8 cellular contexts compared by ENCODE assay signal in the genomic region with DNA sequence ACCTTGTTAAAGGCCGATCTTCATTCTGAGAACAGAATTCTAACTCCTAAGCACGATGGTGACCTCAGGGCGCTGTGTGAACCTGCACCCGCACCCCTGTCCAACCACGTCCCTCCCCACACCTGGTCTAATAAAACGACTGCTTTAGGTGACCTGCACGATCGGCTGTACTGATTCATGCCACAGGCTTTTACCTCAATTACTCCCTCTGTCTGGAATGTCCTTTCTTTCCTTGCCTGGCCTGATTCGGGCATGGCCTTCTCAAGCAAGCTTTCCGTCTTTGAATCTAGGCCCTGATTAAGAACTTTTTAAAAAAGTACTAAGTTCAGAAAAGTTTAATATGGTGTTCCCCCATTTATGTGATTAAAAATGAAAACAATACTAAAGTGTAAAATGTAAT. TPM values are rescaled to one million over a fixed set of nuclear protein-coding genes. Genes with fewer than 3 reads are reported as not detected.
DNase-seq lines count a peak whose midpoint lies in the region; ATAC-seq, FAIRE-seq and TF ChIP-seq lines count a peak whose summit lies in the region.

No MANE protein-coding gene starts in this region.

- H3K9me3 Mint-ChIP-seq in activated naive CD8-positive, alpha-beta T cell (ENCODE audit: low read depth): no peaks in the 10 kb centered on the region

- peak overlapping the region; percentile 100 for H3K27ac Mint-ChIP-seq in activated naive CD8-positive, alpha-beta T cell

- peak overlapping the region; percentile 76 for H3K4me3 ChIP-seq in cardiac muscle cell
- peak overlapping the region; percentile 69 for H3K4me3 ChIP-seq in iPS-15b (ENCODE audit: low read depth, low read length)
- peak overlapping the region; percentile 77 to 99 (median 98) for H3K4me3 ChIP-seq in spleen

- TF ChIP-seq POLR2A in spleen (IDR thresholded peaks at IDR 0.05): no peak

- H3K9me3 ChIP-seq in cardiac muscle cell (ENCODE audit: low read depth) (no peaks in the 10 kb centered on the region), iPS-15b (ENCODE audit: control insufficient read depth, insufficient read depth, low read length) (no peaks in the 10 kb centered on the region), spleen (no peaks in the 10 kb centered on the region)

- H3K36me3 Mint-ChIP-seq in activated naive CD8-positive, alpha-beta T cell: peaks cover 5% of the 10 kb centered on the region

- DNase-seq in cardiac muscle cell (ENCODE audit: low read depth in 1 of 2, low spot score in 1 of 2) (peak in 1 of 2 donors; percentile 46), cardiac septum (ENCODE audit: low spot score) (no peak), spleen (no peak), GM19240 (ENCODE audit: insufficient read length, low spot score) (no peak), GM19239 (ENCODE audit: insufficient read length, low spot score) (no peak)

- H3K36me3 ChIP-seq in cardiac muscle cell (no peaks in the 10 kb centered on the region), iPS-15b (ENCODE audit: control insufficient read depth, insufficient read depth, low read length) (no peaks in the 10 kb centered on the region), spleen (no peaks in the 10 kb centered on the region)

- ATAC-seq in GM18907 (IDR thresholded peaks at IDR 0.05; ENCODE audit: unreplicated experiment): no peak

- H3K9ac ChIP-seq in iPS-15b (ENCODE audit: low read depth, low read length): peak overlapping the region; percentile 74

- H3K27ac ChIP-seq in cardiac muscle cell: peak overlapping the region; percentile 98
- peak overlapping the region; percentile 90 to 97 (median 94) for H3K27ac ChIP-seq in spleen

- FAIRE-seq in GM19239 (lab: Jason Lieb, UNC): no peak

- H3K27me3 ChIP-seq in cardiac muscle cell (no peaks in the 10 kb centered on the region), iPS-15b (ENCODE audit: control insufficient read depth, insufficient read depth, low read length) (no peaks in the 10 kb centered on the region), spleen (replicated peaks in 1 of 7) (no peaks in the 10 kb centered on the region)

- intact Hi-C loops in cardiac septum (cut with DNase I) (loop anchor here (2.0 to 10.0 kb wide), 3 partner anchors 276 to 422 kb away; partner anchors contain the start of genes ATR and TRPC1), spleen (cut with DNase I; ENCODE audit: low total_unique reads) (no loop called here)

- H3K4me1 Mint-ChIP-seq in activated naive CD8-positive, alpha-beta T cell (ENCODE audit: low read depth): peaks cover 32% of the 10 kb centered on the region

- H3K4me1 ChIP-seq in cardiac muscle cell (ENCODE audit: low read depth): peaks cover 14% of the 10 kb centered on the region
- H3K4me1 ChIP-seq in iPS-15b (ENCODE audit: control insufficient read depth, insufficient read depth, low read length): peaks cover 2% of the 10 kb centered on the region
- H3K4me1 ChIP-seq in spleen: peaks cover 18 to 49% (median 42%) of the 10 kb centered on the region in 6 donors

- peaks cover 3% of the 10 kb centered on the region for H3K27me3 Mint-ChIP-seq in activated naive CD8-positive, alpha-beta T cell

- TF ChIP-seq CTCF in cardiac muscle cell (IDR thresholded peaks at IDR 0.05; ENCODE audit: low read depth, low read length) (no peak), spleen (IDR thresholded peaks at IDR 0.05 in 8 of 11, conservative IDR thresholded peaks at IDR 0.05 in 3 of 11) (no peak)

- H3K4me3 Mint-ChIP-seq in activated naive CD8-positive, alpha-beta T cell: peak overlapping the region; percentile 99

- 43 to 49% (median 45%) methylated on average over 10 of the region's 10 CpGs for WGBS in spleen, 5 donors

RNA-seq across cellular contexts. Expression of gene U2SURP, which starts 0.8 kb away (rescaled TPM):
- total RNA-seq in cardiac muscle cell (30.1 and 89.0 TPM in 2 replicates), cardiac septum (40.6 TPM), spleen (100 to 1,000 TPM in 5 of 7 donors, 10 to 100 TPM in 2; 73.4 to 130 (median 105) TPM)
- polyA plus RNA-seq in cardiac muscle cell (66.4 and 91.5 TPM in 2 replicates), spleen (10 to 100 TPM; 29.7 to 31.0 (median 31.0) TPM)

RNA-seq across cellular contexts. Expression of gene PAQR9, which starts 37.1 kb away (rescaled TPM):
- total RNA-seq in cardiac muscle cell (0.18 and 1.0 TPM in 2 replicates), cardiac septum (10.7 TPM), spleen (under 1 TPM in 3 of 7 donors, not detected in 4; 0.33 to 0.64 (median 0.51) TPM)
- polyA plus RNA-seq in cardiac muscle cell (0.68 and 1.1 TPM in 2 replicates), spleen (under 1 TPM in 1 of 3 donors, not detected in 2; 0.04 TPM)
